In genomic region chr18:10500038-10500437, GRCh38 we compare ENCODE assay signal across 23 cellular contexts.
"Had no signal": no experiment of that assay in that cellular context is flagged by ENCODE, and none has a peak within 500 bp of the region (broad histone marks: within the 10 kb centered on the region; RNA-seq: fewer than 3 reads in every experiment).

No MANE protein-coding gene starts in this region.

- H3K4me3 Mint-ChIP-seq: stimulated activated memory B cell treated with anti-CD40 and anti-IgM and Interleukin-4, amounts not matched to agents 10 μg/mL and 1 μg/mL and 100 μg/mL, for 72 hours; stimulated activated naive B cell treated with anti-CD40 and anti-IgM and Interleukin-4, amounts not matched to agents 10 μg/mL and 1 μg/mL and 100 μg/mL, for 72 hours; stimulated activated naive CD8-positive, alpha-beta T cell treated with anti-CD3 and anti-CD28 coated beads, Interleukin-15, amount 100 ng/mL, for 72 hours; stimulated activated naive CD8-positive, alpha-beta T cell treated with anti-CD3 and anti-CD28 coated beads, Interleukin-15, Interleukin-2, amounts not matched to agents 100 ng/mL and 50 ng/mL, for 24 hours; type B pancreatic cell had no signal

- H3K36me3 Mint-ChIP-seq: stimulated activated memory B cell treated with anti-CD40 and anti-IgM and Interleukin-4, amounts not matched to agents 10 μg/mL and 1 μg/mL and 100 μg/mL, for 72 hours; type B pancreatic cell had no signal

- H3K9me3 Mint-ChIP-seq: stimulated activated naive CD8-positive, alpha-beta T cell treated with anti-CD3 and anti-CD28 coated beads, Interleukin-15, amount 100 ng/mL, for 72 hours; type B pancreatic cell had no signal

- H3K27ac Mint-ChIP-seq: stimulated activated memory B cell treated with anti-CD40 and anti-IgM and Interleukin-4, amounts not matched to agents 10 μg/mL and 1 μg/mL and 100 μg/mL, for 72 hours; stimulated activated naive B cell treated with anti-CD40 and anti-IgM and Interleukin-4, amounts not matched to agents 10 μg/mL and 1 μg/mL and 100 μg/mL, for 72 hours; stimulated activated naive CD8-positive, alpha-beta T cell treated with anti-CD3 and anti-CD28 coated beads, Interleukin-15, amount 100 ng/mL, for 72 hours; stimulated activated naive CD8-positive, alpha-beta T cell treated with anti-CD3 and anti-CD28 coated beads, Interleukin-15, Interleukin-2, amounts not matched to agents 100 ng/mL and 50 ng/mL, for 24 hours; type B pancreatic cell had no signal

- DNase-seq: stimulated activated CD4-positive, alpha-beta T cell treated with anti-CD3 and anti-CD28 coated beads, Interleukin-2, amount 100 ng/mL, for 48 hours; stimulated activated CD4-positive, alpha-beta T cell treated with anti-CD3 and anti-CD28 coated beads, Interleukin-4, amount 100 ng/mL, for 1 hour; stimulated activated CD4-positive, alpha-beta T cell treated with anti-CD3 and anti-CD28 coated beads, Interleukin-4, amount 100 ng/mL, for 24 hours; stimulated activated CD4-positive, alpha-beta T cell treated with anti-CD3 and anti-CD28 coated beads, Interleukin-4, amount 100 ng/mL, for 4 hours; stimulated activated CD8-positive, alpha-beta memory T cell treated with anti-CD3 and anti-CD28 coated beads, Interleukin-4, amount 100 ng/mL, for 48 hours; stimulated activated naive B cell treated with anti-CD40 and anti-IgM and Interleukin-4, amounts not matched to agents 10 μg/mL and 1 μg/mL and 100 μg/mL, for 72 hours; stimulated activated naive CD4-positive, alpha-beta T cell; stimulated activated naive CD4-positive, alpha-beta T cell treated with Interleukin-2 at 50 U/mL for 16 hours; stimulated activated naive CD8-positive, alpha-beta T cell treated with anti-CD3 and anti-CD28 coated beads, Interleukin-15, amount 100 ng/mL, for 72 hours; stimulated activated naive CD8-positive, alpha-beta T cell treated with anti-CD3 and anti-CD28 coated beads, Interleukin-15, Interleukin-2, amounts not matched to agents 100 U/mL and 50 U/mL, for 24 hours; stomach; substantia nigra; testis; thyroid gland; tibial artery; transverse colon; trophoblast cell; upper lobe of left lung; upper lobe of right lung; uterus had no signal

- ATAC-seq: stimulated activated memory B cell treated with anti-CD40 and anti-IgM and Interleukin-4, amounts not matched to agents 10 μg/mL and 1 μg/mL and 100 μg/mL, for 72 hours had no signal

- H3K4me1 Mint-ChIP-seq: stimulated activated memory B cell treated with anti-CD40 and anti-IgM and Interleukin-4, amounts not matched to agents 10 μg/mL and 1 μg/mL and 100 μg/mL, for 72 hours had no signal

- H3K27me3 Mint-ChIP-seq: type B pancreatic cell had no signal
